In the genomic region with DNA sequence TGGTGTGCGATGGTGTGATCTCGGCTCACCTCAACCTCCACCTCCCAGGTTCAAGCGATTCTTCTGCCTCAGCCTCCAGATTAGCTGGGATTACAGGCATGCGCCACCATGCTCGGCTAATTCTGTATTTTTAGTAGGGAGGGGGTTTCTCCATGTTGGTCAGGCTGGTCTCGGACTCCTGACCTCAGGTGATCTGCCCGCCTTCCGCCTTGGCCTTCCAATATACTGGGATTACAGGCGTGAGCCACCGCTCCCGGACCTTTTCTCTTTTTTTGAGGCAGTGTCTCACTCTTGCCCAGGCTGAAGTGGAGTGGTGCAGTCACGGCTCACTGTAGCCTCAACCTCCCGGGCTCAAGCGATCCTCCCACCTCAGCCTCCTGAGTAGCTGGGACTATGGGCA, we compare ENCODE assay signal across 3 cellular contexts. TPM values are rescaled to one million over a fixed set of nuclear protein-coding genes. Genes with fewer than 3 reads are reported as not detected.
"Had no signal": no experiment of that assay in that cellular context is flagged by ENCODE, and none has a peak within 500 bp of the region (broad histone marks: within the 10 kb centered on the region; RNA-seq: fewer than 3 reads in every experiment).

No MANE protein-coding gene starts in this region.

RNA-seq across cellular contexts. Expression of gene C11orf52, which starts 14.5 kb away (rescaled TPM):
- total RNA-seq: RPMI7951 had no signal

RNA-seq across cellular contexts. Expression of gene HSPB2, which starts 20.6 kb away (rescaled TPM):
- total RNA-seq: NCI-H460, RPMI7951 had no signal

RNA-seq across cellular contexts. Expression of gene CRYAB, which starts 21.6 kb away (rescaled TPM):
- total RNA-seq: PC-9, RPMI7951 had no signal
